ENCODE assay signal across 1 cellular context in the genomic region with DNA sequence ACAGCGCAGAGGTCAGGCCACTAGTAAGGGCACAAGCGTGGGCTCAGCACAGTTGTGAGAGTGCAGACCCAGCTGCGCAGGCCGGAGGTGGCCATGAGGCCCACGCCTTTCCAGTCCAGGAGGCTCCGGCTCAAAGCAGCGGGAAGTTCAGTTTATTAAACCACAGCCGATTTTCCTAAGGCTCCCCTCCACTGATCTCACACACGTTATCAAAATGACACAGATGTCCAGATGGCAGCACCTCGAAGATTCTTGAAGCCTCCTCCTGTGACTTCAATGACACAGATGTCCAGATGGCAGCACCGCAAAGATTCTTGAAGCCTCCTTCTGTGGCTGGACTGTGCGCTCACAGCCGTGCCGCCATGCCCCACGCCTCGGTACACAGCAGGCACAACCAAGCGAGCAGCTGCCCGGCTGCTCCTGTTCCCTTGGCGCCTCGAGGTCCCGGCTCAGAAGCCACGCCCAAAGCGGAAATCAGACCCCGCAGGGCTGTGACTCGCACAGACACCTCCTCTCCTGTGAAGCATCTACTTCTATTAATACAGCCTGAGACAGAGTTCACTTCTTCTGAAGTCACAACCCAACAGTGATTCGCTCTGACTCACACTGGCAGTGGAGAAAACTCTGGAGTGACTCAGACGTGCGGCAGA.
TF ChIP-seq lines count a peak whose summit lies in the region.

No MANE protein-coding gene starts in this region.

TF ChIP-seq in K562, 482 proteins besides CTCF, POLR2A, EP300 and RAD21 (continued from another document and continues in another):
- TF ChIP-seq ARID1B (IDR thresholded peaks at IDR 0.05) = peak; percentile 94
- TF ChIP-seq DPF2 (IDR thresholded peaks at IDR 0.05) = peak; percentile 88
- peak; percentile 29 for TF ChIP-seq TAF1 (IDR thresholded peaks at IDR 0.05; ENCODE audit: control insufficient read depth, extremely low read depth, insufficient read depth, low read length, severe bottlenecking)
- no peak for TF ChIP-seq PHB (CRISPR knock-in tag; IDR thresholded peaks at IDR 0.05)
- peak; percentile 58 for TF ChIP-seq ZFX (CRISPR knock-in tag; IDR thresholded peaks at IDR 0.05)
- no peak for TF ChIP-seq DNMT1 (IDR thresholded peaks at IDR 0.05)
- TF ChIP-seq, protein P1, sequence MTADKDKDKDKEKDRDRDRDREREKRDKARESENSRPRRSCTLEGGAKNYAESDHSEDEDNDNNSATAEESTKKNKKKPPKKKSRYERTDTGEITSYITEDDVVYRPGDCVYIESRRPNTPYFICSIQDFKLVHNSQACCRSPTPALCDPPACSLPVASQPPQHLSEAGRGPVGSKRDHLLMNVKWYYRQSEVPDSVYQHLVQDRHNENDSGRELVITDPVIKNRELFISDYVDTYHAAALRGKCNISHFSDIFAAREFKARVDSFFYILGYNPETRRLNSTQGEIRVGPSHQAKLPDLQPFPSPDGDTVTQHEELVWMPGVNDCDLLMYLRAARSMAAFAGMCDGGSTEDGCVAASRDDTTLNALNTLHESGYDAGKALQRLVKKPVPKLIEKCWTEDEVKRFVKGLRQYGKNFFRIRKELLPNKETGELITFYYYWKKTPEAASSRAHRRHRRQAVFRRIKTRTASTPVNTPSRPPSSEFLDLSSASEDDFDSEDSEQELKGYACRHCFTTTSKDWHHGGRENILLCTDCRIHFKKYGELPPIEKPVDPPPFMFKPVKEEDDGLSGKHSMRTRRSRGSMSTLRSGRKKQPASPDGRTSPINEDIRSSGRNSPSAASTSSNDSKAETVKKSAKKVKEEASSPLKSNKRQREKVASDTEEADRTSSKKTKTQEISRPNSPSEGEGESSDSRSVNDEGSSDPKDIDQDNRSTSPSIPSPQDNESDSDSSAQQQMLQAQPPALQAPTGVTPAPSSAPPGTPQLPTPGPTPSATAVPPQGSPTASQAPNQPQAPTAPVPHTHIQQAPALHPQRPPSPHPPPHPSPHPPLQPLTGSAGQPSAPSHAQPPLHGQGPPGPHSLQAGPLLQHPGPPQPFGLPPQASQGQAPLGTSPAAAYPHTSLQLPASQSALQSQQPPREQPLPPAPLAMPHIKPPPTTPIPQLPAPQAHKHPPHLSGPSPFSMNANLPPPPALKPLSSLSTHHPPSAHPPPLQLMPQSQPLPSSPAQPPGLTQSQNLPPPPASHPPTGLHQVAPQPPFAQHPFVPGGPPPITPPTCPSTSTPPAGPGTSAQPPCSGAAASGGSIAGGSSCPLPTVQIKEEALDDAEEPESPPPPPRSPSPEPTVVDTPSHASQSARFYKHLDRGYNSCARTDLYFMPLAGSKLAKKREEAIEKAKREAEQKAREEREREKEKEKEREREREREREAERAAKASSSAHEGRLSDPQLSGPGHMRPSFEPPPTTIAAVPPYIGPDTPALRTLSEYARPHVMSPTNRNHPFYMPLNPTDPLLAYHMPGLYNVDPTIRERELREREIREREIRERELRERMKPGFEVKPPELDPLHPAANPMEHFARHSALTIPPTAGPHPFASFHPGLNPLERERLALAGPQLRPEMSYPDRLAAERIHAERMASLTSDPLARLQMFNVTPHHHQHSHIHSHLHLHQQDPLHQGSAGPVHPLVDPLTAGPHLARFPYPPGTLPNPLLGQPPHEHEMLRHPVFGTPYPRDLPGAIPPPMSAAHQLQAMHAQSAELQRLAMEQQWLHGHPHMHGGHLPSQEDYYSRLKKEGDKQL (CRISPR knock-in tag; IDR thresholded peaks at IDR 0.05; ENCODE audit: borderline replicate concordance) = no peak
- no peak for TF ChIP-seq JUNB (CRISPR knock-in tag; conservative IDR thresholded peaks at IDR 0.05)
- no peak for TF ChIP-seq ZNF778 (CRISPR knock-in tag; IDR thresholded peaks at IDR 0.05)
- TF ChIP-seq, protein P2, sequence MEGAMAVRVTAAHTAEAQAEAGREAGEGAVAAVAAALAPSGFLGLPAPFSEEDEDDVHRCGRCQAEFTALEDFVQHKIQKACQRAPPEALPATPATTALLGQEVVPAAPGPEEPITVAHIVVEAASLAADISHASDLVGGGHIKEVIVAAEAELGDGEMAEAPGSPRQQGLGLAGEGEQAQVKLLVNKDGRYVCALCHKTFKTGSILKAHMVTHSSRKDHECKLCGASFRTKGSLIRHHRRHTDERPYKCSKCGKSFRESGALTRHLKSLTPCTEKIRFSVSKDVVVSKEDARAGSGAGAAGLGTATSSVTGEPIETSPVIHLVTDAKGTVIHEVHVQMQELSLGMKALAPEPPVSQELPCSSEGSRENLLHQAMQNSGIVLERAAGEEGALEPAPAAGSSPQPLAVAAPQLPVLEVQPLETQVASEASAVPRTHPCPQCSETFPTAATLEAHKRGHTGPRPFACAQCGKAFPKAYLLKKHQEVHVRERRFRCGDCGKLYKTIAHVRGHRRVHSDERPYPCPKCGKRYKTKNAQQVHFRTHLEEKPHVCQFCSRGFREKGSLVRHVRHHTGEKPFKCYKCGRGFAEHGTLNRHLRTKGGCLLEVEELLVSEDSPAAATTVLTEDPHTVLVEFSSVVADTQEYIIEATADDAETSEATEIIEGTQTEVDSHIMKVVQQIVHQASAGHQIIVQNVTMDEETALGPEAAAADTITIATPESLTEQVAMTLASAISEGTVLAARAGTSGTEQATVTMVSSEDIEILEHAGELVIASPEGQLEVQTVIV (CRISPR knock-in tag; IDR thresholded peaks at IDR 0.05; ENCODE audit: borderline replicate concordance) = no peak
- TF ChIP-seq, protein P3, sequence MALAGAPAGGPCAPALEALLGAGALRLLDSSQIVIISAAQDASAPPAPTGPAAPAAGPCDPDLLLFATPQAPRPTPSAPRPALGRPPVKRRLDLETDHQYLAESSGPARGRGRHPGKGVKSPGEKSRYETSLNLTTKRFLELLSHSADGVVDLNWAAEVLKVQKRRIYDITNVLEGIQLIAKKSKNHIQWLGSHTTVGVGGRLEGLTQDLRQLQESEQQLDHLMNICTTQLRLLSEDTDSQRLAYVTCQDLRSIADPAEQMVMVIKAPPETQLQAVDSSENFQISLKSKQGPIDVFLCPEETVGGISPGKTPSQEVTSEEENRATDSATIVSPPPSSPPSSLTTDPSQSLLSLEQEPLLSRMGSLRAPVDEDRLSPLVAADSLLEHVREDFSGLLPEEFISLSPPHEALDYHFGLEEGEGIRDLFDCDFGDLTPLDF (CRISPR knock-in tag; IDR thresholded peaks at IDR 0.05) = no peak
- TF ChIP-seq, protein P4, sequence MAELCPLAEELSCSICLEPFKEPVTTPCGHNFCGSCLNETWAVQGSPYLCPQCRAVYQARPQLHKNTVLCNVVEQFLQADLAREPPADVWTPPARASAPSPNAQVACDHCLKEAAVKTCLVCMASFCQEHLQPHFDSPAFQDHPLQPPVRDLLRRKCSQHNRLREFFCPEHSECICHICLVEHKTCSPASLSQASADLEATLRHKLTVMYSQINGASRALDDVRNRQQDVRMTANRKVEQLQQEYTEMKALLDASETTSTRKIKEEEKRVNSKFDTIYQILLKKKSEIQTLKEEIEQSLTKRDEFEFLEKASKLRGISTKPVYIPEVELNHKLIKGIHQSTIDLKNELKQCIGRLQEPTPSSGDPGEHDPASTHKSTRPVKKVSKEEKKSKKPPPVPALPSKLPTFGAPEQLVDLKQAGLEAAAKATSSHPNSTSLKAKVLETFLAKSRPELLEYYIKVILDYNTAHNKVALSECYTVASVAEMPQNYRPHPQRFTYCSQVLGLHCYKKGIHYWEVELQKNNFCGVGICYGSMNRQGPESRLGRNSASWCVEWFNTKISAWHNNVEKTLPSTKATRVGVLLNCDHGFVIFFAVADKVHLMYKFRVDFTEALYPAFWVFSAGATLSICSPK (IDR thresholded peaks at IDR 0.05; ENCODE audit: borderline replicate concordance) = no peak
- no peak for TF ChIP-seq ZNF507 (tag; conservative IDR thresholded peaks at IDR 0.05)
- TF ChIP-seq NR4A1 (CRISPR knock-in tag; IDR thresholded peaks at IDR 0.05) = no peak
- TF ChIP-seq NR4A1 (tag; IDR thresholded peaks at IDR 0.05) = no peak
- TF ChIP-seq NEUROD1 (IDR thresholded peaks at IDR 0.05; ENCODE audit: borderline replicate concordance, low read depth, low read length, partially characterized antibody) = peak; percentile 6
- no peak for TF ChIP-seq FUS (optimal IDR thresholded peaks at IDR 0.05; ENCODE audit: low read depth, low read length)
- TF ChIP-seq TAF15 (IDR thresholded peaks at IDR 0.05; ENCODE audit: low read depth, low read length) = no peak
- TF ChIP-seq SAFB (IDR thresholded peaks at IDR 0.05; ENCODE audit: borderline replicate concordance, low read depth, low read length) = no peak
- no peak; the same call in 1 of the 2 replicates for TF ChIP-seq MXI1 (IDR thresholded peaks at IDR 0.05; ENCODE audit: low read depth, low read length)
- no peak for TF ChIP-seq ZNF174 (CRISPR knock-in tag; IDR thresholded peaks at IDR 0.05)
- TF ChIP-seq, protein P5, sequence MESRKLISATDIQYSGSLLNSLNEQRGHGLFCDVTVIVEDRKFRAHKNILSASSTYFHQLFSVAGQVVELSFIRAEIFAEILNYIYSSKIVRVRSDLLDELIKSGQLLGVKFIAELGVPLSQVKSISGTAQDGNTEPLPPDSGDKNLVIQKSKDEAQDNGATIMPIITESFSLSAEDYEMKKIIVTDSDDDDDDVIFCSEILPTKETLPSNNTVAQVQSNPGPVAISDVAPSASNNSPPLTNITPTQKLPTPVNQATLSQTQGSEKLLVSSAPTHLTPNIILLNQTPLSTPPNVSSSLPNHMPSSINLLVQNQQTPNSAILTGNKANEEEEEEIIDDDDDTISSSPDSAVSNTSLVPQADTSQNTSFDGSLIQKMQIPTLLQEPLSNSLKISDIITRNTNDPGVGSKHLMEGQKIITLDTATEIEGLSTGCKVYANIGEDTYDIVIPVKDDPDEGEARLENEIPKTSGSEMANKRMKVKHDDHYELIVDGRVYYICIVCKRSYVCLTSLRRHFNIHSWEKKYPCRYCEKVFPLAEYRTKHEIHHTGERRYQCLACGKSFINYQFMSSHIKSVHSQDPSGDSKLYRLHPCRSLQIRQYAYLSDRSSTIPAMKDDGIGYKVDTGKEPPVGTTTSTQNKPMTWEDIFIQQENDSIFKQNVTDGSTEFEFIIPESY (CRISPR knock-in tag; IDR thresholded peaks at IDR 0.05) = peak; percentile 75
- TF ChIP-seq, protein P6, sequence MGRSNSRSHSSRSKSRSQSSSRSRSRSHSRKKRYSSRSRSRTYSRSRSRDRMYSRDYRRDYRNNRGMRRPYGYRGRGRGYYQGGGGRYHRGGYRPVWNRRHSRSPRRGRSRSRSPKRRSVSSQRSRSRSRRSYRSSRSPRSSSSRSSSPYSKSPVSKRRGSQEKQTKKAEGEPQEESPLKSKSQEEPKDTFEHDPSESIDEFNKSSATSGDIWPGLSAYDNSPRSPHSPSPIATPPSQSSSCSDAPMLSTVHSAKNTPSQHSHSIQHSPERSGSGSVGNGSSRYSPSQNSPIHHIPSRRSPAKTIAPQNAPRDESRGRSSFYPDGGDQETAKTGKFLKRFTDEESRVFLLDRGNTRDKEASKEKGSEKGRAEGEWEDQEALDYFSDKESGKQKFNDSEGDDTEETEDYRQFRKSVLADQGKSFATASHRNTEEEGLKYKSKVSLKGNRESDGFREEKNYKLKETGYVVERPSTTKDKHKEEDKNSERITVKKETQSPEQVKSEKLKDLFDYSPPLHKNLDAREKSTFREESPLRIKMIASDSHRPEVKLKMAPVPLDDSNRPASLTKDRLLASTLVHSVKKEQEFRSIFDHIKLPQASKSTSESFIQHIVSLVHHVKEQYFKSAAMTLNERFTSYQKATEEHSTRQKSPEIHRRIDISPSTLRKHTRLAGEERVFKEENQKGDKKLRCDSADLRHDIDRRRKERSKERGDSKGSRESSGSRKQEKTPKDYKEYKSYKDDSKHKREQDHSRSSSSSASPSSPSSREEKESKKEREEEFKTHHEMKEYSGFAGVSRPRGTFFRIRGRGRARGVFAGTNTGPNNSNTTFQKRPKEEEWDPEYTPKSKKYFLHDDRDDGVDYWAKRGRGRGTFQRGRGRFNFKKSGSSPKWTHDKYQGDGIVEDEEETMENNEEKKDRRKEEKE (IDR thresholded peaks at IDR 0.05; ENCODE audit: borderline replicate concordance in 1 of 2, control insufficient read depth in 1 of 2, low read depth in 2 of 2, low read length in 1 of 2) = 0 out of 4 replicates have a peak, but pooled peaks of 1 of the 2 experiments have one; percentile 26
- no peak for TF ChIP-seq SAP30 (IDR thresholded peaks at IDR 0.05; ENCODE audit: borderline replicate concordance, insufficient read depth, low read depth, low read length, poor library complexity, severe bottlenecking)
- TF ChIP-seq, protein P7, sequence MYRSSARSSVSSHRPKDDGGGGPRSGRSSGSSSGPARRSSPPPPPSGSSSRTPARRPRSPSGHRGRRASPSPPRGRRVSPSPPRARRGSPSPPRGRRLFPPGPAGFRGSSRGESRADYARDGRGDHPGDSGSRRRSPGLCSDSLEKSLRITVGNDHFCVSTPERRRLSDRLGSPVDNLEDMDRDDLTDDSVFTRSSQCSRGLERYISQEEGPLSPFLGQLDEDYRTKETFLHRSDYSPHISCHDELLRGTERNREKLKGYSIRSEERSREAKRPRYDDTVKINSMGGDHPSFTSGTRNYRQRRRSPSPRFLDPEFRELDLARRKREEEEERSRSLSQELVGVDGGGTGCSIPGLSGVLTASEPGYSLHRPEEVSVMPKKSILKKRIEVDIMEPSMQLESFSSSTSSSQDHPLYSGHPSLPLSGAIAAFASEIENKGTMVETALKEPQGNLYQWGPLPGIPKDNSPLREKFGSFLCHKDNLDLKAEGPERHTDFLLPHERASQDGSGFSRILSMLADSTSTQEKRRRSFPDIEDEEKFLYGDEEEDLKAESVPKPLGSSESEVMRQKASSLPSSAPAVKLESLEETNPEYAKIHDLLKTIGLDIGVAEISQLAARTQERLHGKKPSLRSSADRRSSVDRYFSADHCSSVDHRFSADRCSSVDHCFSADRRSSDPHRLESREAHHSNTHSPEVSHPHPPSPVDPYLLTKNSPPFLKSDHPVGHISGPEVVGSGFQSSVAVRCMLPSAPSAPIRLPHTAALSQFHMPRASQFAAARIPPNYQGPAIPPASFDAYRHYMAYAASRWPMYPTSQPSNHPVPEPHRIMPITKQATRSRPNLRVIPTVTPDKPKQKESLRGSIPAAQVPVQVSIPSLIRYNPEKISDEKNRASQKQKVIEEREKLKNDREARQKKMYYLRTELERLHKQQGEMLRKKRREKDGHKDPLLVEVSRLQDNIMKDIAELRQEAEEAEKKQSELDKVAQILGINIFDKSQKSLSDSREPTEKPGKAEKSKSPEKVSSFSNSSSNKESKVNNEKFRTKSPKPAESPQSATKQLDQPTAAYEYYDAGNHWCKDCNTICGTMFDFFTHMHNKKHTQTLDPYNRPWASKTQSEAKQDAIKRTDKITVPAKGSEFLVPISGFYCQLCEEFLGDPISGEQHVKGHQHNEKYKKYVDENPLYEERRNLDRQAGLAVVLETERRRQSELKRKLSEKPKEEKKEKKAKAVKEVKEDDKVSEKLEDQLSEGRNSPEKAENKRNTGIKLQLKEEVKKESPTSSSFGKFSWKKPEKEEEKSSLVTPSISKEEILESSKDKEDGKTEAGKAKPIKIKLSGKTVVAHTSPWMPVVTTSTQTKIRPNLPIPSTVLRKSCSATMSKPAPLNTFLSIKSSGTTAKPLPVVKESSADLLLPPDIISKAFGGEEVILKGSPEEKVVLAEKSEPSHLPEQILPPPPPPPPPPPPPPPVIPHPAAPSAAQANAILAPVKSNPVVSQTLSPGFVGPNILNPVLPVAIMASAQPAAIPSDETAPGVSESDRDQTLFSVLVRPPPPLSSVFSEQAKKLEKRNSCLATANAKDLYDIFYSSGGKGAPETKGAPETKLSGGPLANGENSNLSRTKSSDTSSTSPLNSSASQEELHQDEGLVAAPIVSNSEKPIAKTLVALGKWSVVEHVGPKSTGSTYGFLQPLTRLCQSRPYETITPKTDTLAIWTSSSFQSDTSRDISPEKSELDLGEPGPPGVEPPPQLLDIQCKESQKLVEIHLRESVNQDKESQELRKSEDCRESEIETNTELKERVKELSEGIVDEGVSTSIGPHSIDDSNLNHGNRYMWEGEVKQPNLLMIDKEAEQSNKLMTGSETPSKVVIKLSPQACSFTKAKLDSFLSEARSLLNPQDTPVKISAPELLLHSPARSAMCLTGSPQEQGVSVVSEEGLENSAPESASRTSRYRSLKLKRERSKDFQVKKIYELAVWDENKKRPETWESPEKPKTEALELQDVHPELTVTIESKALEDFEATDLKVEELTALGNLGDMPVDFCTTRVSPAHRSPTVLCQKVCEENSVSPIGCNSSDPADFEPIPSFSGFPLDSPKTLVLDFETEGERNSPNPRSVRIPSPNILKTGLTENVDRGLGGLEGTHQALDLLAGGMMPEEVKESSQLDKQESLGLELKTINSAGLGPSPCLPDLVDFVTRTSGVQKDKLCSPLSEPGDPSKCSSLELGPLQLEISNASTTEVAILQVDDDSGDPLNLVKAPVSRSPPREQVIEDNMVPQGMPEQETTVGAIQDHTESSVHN (IDR thresholded peaks at IDR 0.05; ENCODE audit: borderline replicate concordance in 1 of 2, low read depth in 1 of 2) = no peak
